8 cellular contexts compared by ENCODE assay signal in the genomic region with DNA sequence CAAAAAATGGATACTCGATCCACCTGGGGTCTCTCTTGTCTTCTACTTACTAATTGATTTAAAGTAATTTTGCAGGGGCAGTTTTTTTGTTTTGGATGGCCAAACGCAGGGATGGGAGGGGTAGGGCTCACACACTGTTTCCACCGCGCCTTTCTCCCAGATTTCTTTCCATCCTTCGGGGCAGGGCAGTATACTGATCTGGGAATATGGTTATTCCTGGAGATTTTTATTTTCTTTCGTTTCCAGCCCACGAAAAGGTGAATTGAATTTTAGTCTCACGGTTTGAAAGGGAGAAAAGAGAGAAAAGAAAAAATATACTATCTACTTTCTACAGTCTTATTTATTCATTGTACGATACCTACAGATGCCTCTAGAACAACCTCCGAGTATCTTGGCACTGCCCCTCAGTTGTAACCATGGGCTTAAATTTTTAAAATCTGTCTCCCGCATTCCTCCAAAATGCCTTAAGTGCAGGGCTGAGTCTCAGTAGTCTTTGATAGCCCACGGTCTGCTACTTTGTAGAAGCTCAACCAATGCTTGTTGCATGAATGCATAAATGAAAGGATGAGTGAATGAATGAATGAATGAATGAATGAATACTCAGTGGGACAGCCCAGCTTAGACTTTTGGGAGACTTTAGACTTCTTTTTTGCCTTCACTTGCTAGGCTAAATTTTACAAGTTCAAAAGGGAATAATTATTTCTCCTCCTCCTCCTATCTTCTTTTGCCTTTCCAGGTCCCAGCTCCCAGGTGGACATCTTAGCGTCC. TPM values are rescaled to one million over a fixed set of nuclear protein-coding genes. Genes with fewer than 3 reads are reported as not detected.
DNase-seq lines count a peak whose midpoint lies in the region; ATAC-seq and TF ChIP-seq lines count a peak whose summit lies in the region.

No MANE protein-coding gene starts in this region.

- TF ChIP-seq POLR2A in uterus (IDR thresholded peaks at IDR 0.05) (no peak), GM18505 (IDR thresholded peaks at IDR 0.05; ENCODE audit: borderline replicate concordance, extremely low read depth, insufficient read depth, insufficient read length) (no peak)

- no peak for TF ChIP-seq RAD21 in liver (IDR thresholded peaks at IDR 0.05)

- intact Hi-C loops in left ventricle myocardium inferior (cut with micrococcal nuclease) (loop anchor here (5.0 kb wide), 1 partner anchor 40 kb away; no protein-coding TSS in a partner anchor), Right ventricle myocardium superior (cut with DNase I) (loop anchor here (5.0 kb wide), 2 partner anchors 40 to 45 kb away; no protein-coding TSS in a partner anchor), uterus (cut with DNase I; ENCODE audit: low total_unique reads) (no loop called here)

- no peaks in the 10 kb centered on the region for H3K9me3 Mint-ChIP-seq in activated naive CD8-positive, alpha-beta T cell treated with anti-CD3 and anti-CD28 coated beads, Interleukin-2, amount 10 ng/mL, durations not matched to agents 7 days and 5 days

- H3K36me3 ChIP-seq in left ventricle myocardium inferior (no peaks in the 10 kb centered on the region), liver (ENCODE audit: control insufficient read depth in 4 of 4, insufficient read depth in 3 of 4, low read depth in 1 of 4, low read length in 3 of 4) (no peaks in the 10 kb centered on the region), uterus (no peaks in the 10 kb centered on the region)

- ATAC-seq in Right ventricle myocardium superior (ENCODE audit: poor library complexity) (no peak), GM18505 (IDR thresholded peaks at IDR 0.05; ENCODE audit: unreplicated experiment) (no peak), HG03457 (IDR thresholded peaks at IDR 0.05; ENCODE audit: unreplicated experiment) (no peak)
- ATAC-seq in activated naive CD8-positive, alpha-beta T cell treated with anti-CD3 and anti-CD28 coated beads, Interleukin-2, amount 10 ng/mL, durations not matched to agents 7 days and 5 days (ENCODE audit: low read depth) = no peak

- peak overlapping the region; percentile 86 for H3K4me3 Mint-ChIP-seq in activated naive CD8-positive, alpha-beta T cell treated with anti-CD3 and anti-CD28 coated beads, Interleukin-2, amount 10 ng/mL, durations not matched to agents 7 days and 5 days

- H3K9me3 ChIP-seq in left ventricle myocardium inferior (replicated peaks) (no peaks in the 10 kb centered on the region), liver (ENCODE audit: control insufficient read depth in 4 of 4, low read length in 3 of 4) (no peaks in the 10 kb centered on the region), uterus (no peaks in the 10 kb centered on the region)

- peak overlapping the region; percentile 95 for H3K27ac Mint-ChIP-seq in activated naive CD8-positive, alpha-beta T cell treated with anti-CD3 and anti-CD28 coated beads, Interleukin-2, amount 10 ng/mL, durations not matched to agents 7 days and 5 days

- DNase-seq in left ventricle myocardium inferior (no peak), Right ventricle myocardium superior (no peak), uterus (peak in 1 of 2 donors; percentile 83), Kasumi-1 (lab: John Stamatoyannopoulos, UW) (no peak)
- no peak for DNase-seq in activated naive CD8-positive, alpha-beta T cell treated with anti-CD3 and anti-CD28 coated beads, Interleukin-2, amount 10 ng/mL, durations not matched to agents 7 days and 5 days

- peak overlapping the region; percentile 75 for H3K4me3 ChIP-seq in left ventricle myocardium inferior
- peak overlapping the region; percentile 34 to 97 (median 77) for H3K4me3 ChIP-seq in liver (ENCODE audit: low read depth in 1 of 3, low read length in 3 of 3)
- peak overlapping the region; percentile 65 to 84 for H3K4me3 ChIP-seq in uterus

- H3K9ac ChIP-seq in liver (ENCODE audit: low read depth in 1 of 2, low read length in 2 of 2) = no peak overlapping the region

- H3K36me3 Mint-ChIP-seq in activated naive CD8-positive, alpha-beta T cell treated with anti-CD3 and anti-CD28 coated beads, Interleukin-2, amount 10 ng/mL, durations not matched to agents 7 days and 5 days = no peaks in the 10 kb centered on the region

- H3K4me1 ChIP-seq in left ventricle myocardium inferior (peaks cover 43% of the 10 kb centered on the region), liver (ENCODE audit: control insufficient read depth in 4 of 4, insufficient read depth in 4 of 4, low read length in 3 of 4) (peaks cover 0 to 28% (median 21%) of the 10 kb centered on the region in 4 donors), uterus (no peaks in the 10 kb centered on the region)

- no peak for TF ChIP-seq CTCF in left ventricle myocardium inferior (IDR thresholded peaks at IDR 0.05; ENCODE audit: borderline replicate concordance)
- TF ChIP-seq CTCF in liver (IDR thresholded peaks at IDR 0.05; ENCODE audit: low read depth, low read length, missing input control) = no peak
- no peak for TF ChIP-seq CTCF in uterus (IDR thresholded peaks at IDR 0.05)

- POLR2A ChIA-PET in activated naive CD8-positive, alpha-beta T cell treated with anti-CD3 and anti-CD28 coated beads, Interleukin-2, amount 10 ng/mL, durations not matched to agents 7 days and 5 days (lab: Charles Lee) = interaction anchor here (1.0 to 4.6 kb wide), 9 partner anchors 19 to 1049 kb away, joined by 3 to 39 read pairs (median 6); a partner anchor contains a TSS

- H3K27ac ChIP-seq in left ventricle myocardium inferior (replicated peaks) (peak overlapping the region; percentile 80), liver (ENCODE audit: low read depth in 1 of 2, low read length in 2 of 2) (peak overlapping the region; percentile 77 to 94), uterus (peak overlapping the region; percentile 90 to 91)

- H3K27me3 ChIP-seq in left ventricle myocardium inferior (ENCODE audit: low read depth) (no peaks in the 10 kb centered on the region), liver (ENCODE audit: control insufficient read depth in 4 of 4, insufficient read depth in 4 of 4, low read length in 3 of 4) (no peaks in the 10 kb centered on the region), uterus (no peaks in the 10 kb centered on the region)

- peaks cover 37% of the 10 kb centered on the region for H3K4me1 Mint-ChIP-seq in activated naive CD8-positive, alpha-beta T cell treated with anti-CD3 and anti-CD28 coated beads, Interleukin-2, amount 10 ng/mL, durations not matched to agents 7 days and 5 days

- peaks cover 4% of the 10 kb centered on the region for H3K27me3 Mint-ChIP-seq in activated naive CD8-positive, alpha-beta T cell treated with anti-CD3 and anti-CD28 coated beads, Interleukin-2, amount 10 ng/mL, durations not matched to agents 7 days and 5 days

- WGBS in liver = 14% methylated on average over 13 of the region's 13 CpGs

TF ChIP-seq in liver, 16 proteins besides CTCF, POLR2A, EP300 and RAD21:
- TF ChIP-seq RXRA (IDR thresholded peaks at IDR 0.05) = no peak
- TF ChIP-seq TAF1 (conservative IDR thresholded peaks at IDR 0.05) = no peak

RNA-seq across cellular contexts. Expression of a gene that starts 18.1 kb away (rescaled TPM):
- total RNA-seq in left ventricle myocardium inferior = 17.8 TPM
- total RNA-seq in Right ventricle myocardium superior = 15.7 TPM
- 10 to 100 TPM; 64.4 to 67.1 TPM for total RNA-seq in activated naive CD8-positive, alpha-beta T cell treated with anti-CD3 and anti-CD28 coated beads, Interleukin-2, amount 10 ng/mL, durations not matched to agents 7 days and 5 days
- total RNA-seq in liver = 10 to 100 TPM; 27.3 to 63.3 TPM
- polyA plus RNA-seq in liver = 10 to 100 TPM; 19.6 to 37.7 TPM
- 100 to 1,000 TPM in 1 of 4 donors, 10 to 100 TPM in 3; 24.6 to 108 (median 48.7) TPM for total RNA-seq in uterus
